8 cellular contexts compared by ENCODE assay signal in genomic region chr6:15247750-15248450, GRCh38. TPM values are rescaled to one million over a fixed set of nuclear protein-coding genes. Genes with fewer than 3 reads are reported as not detected.
DNase-seq lines count a peak whose midpoint lies in the region; ATAC-seq, FAIRE-seq and TF ChIP-seq lines count a peak whose summit lies in the region.

No MANE protein-coding gene starts in this region.

- DNase-seq in NCI-H2196 (lab: John Stamatoyannopoulos, UW; ENCODE audit: unreplicated experiment), result peak; percentile 45
- DNase-seq in NCI-H2196 treated with DMSO at 0.1 percent for 48 hours (lab: John Stamatoyannopoulos, UW; ENCODE audit: unreplicated experiment), result no peak
- peak; percentile 63 for DNase-seq in RPMI7951 (ENCODE audit: low read depth)
- DNase-seq in activated naive CD4-positive, alpha-beta T cell treated with anti-CD3 and anti-CD28 coated beads, Interleukin-2, amount 50 U/mL, for 72 hours (ENCODE audit: low spot score in 2 of 2), result peak; percentile 52 to 63
- peak; percentile 87 for DNase-seq in Right ventricle myocardium inferior (ENCODE audit: missing footprints)
- DNase-seq in pancreas, result peak; percentile 46 to 84 (median 63)
- peak; percentile 55 to 56 for DNase-seq in thyroid gland

- H3K9me3 ChIP-seq in pancreas, result no peaks in the 10 kb centered on the region
- no peaks in the 10 kb centered on the region for H3K9me3 ChIP-seq in thyroid gland

- H3K9me3 Mint-ChIP-seq in activated naive CD4-positive, alpha-beta T cell treated with anti-CD3 and anti-CD28 coated beads, Interleukin-2, amount 50 U/mL, for 72 hours, result no peaks in the 10 kb centered on the region

- ATAC-seq in HG03135 (IDR thresholded peaks at IDR 0.05; ENCODE audit: unreplicated experiment), result peak; percentile 4
- peak in 1 of 2 donors; percentile 11 for ATAC-seq in activated naive CD4-positive, alpha-beta T cell treated with anti-CD3 and anti-CD28 coated beads, Interleukin-2, amount 50 U/mL, for 72 hours
- no peak for ATAC-seq in Right ventricle myocardium inferior
- ATAC-seq in pancreas, result no peak

- H3K27me3 ChIP-seq in pancreas, result no peaks in the 10 kb centered on the region
- no peaks in the 10 kb centered on the region for H3K27me3 ChIP-seq in thyroid gland

- peaks cover 27 to 59% of the 10 kb centered on the region in 2 donors for H3K36me3 Mint-ChIP-seq in activated naive CD4-positive, alpha-beta T cell treated with anti-CD3 and anti-CD28 coated beads, Interleukin-2, amount 50 U/mL, for 72 hours

- FAIRE-seq in pancreas (lab: Jason Lieb, UNC), result no peak

- 0% methylated on average over 40 to 61 of the region's 73 CpGs for WGBS in pancreas, 2 donors
- WGBS in thyroid gland, 2 donors, result 0 to 1% methylated on average over 14 to 17 of the region's 73 CpGs

- H3K4me3 ChIP-seq in pancreas, result peak overlapping the region; percentile 62 to 88 (median 74)
- peak overlapping the region; percentile 23 to 79 (median 53) for H3K4me3 ChIP-seq in thyroid gland (replicated peaks in 1 of 3)

- H3K27ac Mint-ChIP-seq in activated naive CD4-positive, alpha-beta T cell treated with anti-CD3 and anti-CD28 coated beads, Interleukin-2, amount 50 U/mL, for 72 hours, result peak overlapping the region; percentile 95 to 99

- H3K36me3 ChIP-seq in pancreas (no peaks in the 10 kb centered on the region), thyroid gland (no peaks in the 10 kb centered on the region)

- H3K4me1 ChIP-seq in pancreas (peaks cover 0 to 10% (median 0%) of the 10 kb centered on the region in 3 donors), thyroid gland (peaks cover 11 to 18% of the 10 kb centered on the region in 2 donors)

- TF ChIP-seq CTCF in pancreas (IDR thresholded peaks at IDR 0.05), result no peak
- TF ChIP-seq CTCF in thyroid gland (IDR thresholded peaks at IDR 0.05), result peak in 3 of 6 experiments; percentile 13 to 51 (median 24)

- H3K27ac ChIP-seq in pancreas, result peak overlapping the region; percentile 58 to 90 (median 85)
- H3K27ac ChIP-seq in thyroid gland, result peak overlapping the region; percentile 75 to 91 (median 90)

- intact Hi-C loops in Right ventricle myocardium inferior (cut with DNase I), result loop anchor here (2.0 to 10.0 kb wide), 10 partner anchors 69 to 813 kb away; no protein-coding TSS in a partner anchor
- intact Hi-C loops in pancreas (cut with DNase I), result no loop called here
- intact Hi-C loops in thyroid gland (cut with DNase I), result loop anchor here (10.0 kb wide), 1 partner anchor 247 kb away; no protein-coding TSS in a partner anchor

- TF ChIP-seq POLR2A in thyroid gland (IDR thresholded peaks at IDR 0.05), result peak; percentile 18 to 44

RNA-seq across cellular contexts. Expression of gene JARID2, which starts 2.0 kb away (rescaled TPM):
- 10.5 and 10.6 TPM in 2 replicates for total RNA-seq in RPMI7951 (2014; rRNA removed; shearing (Covaris generic))
- 10 to 100 TPM; 35.3 to 36.3 TPM for total RNA-seq in activated naive CD4-positive, alpha-beta T cell treated with anti-CD3 and anti-CD28 coated beads, Interleukin-2, amount 50 U/mL, for 72 hours
- total RNA-seq in Right ventricle myocardium inferior (8.4 TPM), pancreas (1 to 10 TPM; 2.4 to 6.7 (median 3.7) TPM), thyroid gland (1 to 10 TPM; 6.6 to 8.1 (median 7.5) TPM)
- 1 to 10 TPM; 2.8 to 4.1 TPM for polyA plus RNA-seq in pancreas

Comparison
In these comparisons a context has a peak if more than half of its experiments do, and no peak if none do; other contexts are left out.
1. intact Hi-C loops: an anchor here in Right ventricle myocardium inferior (2.0 to 10.0 kb wide) and thyroid gland (10.0 kb wide); none called in pancreas.